Comparison of ENCODE assay signal across 20 cellular contexts in the genomic region with DNA sequence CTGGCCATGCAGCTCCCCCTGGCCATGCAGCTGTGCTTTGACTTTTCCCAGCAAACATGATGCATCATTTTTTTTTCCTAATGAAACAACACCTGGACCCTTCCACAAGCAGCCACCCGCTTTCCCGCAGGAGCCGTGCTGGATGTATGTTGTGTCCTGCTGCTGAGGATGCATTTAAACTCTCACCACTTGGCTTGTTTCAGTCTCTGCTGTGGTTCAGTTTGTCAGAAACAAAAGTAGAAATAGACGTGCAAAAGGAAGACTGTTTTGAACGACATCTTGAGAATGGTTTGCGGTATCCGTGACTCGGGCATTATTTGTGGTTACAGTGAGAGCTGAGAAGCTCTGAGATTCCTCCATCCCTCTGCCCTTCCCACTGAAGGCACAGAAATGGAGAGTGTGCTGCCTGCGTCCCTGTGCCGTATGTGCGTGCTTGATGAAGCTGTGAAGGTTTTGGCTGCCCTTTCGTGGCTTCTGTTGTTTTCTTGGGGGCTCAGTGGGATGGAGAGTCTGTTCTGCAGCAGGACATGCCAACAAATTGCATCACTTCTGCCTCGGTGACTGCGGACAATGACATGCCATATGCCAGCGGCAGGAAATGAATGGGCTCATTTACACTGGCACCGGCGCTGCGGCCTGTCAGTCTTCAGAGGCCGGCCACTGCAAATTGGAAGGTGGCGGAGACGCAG.
DNase-seq lines count a peak whose midpoint lies in the region; ATAC-seq and TF ChIP-seq lines count a peak whose summit lies in the region.
"Had no signal": no experiment of that assay in that cellular context is flagged by ENCODE, and none has a peak within 500 bp of the region (broad histone marks: within the 10 kb centered on the region; RNA-seq: fewer than 3 reads in every experiment).

No MANE protein-coding gene starts in this region.

- H3K79me2 ChIP-seq in osteoblast (ENCODE audit: insufficient read depth, low read length) = no peaks in the 10 kb centered on the region

- no peak overlapping the region for H3K4me3 ChIP-seq in osteoblast (ENCODE audit: insufficient read depth, low read length)
- H3K4me3 ChIP-seq: A549; BLaER1 treated with 17β-estradiol and CSF1 and Interleukin-3, amounts not matched to agents 10 nM and 100 nM; vagina had no signal

- no peaks in the 10 kb centered on the region for H3K4me1 Mint-ChIP-seq in T-helper 2 cell treated with Interferon-gamma antibody and Interleukin-4, amounts not matched to agents 5 μg/mL and 100 μg/mL, for 36 hours (ENCODE audit: low read depth)
- H3K4me1 Mint-ChIP-seq: activated CD4-positive, alpha-beta T cell treated with anti-CD3 and anti-CD28 coated beads, Interleukin-2, amount 10 ng/mL, durations not matched to agents 24 days and 14 days; natural killer cell had no signal

- H3K9me3 ChIP-seq in osteoblast (ENCODE audit: low read depth, low read length) = no peaks in the 10 kb centered on the region
- H3K9me3 ChIP-seq: A549, vagina had no signal

- no peak overlapping the region for H3K27ac Mint-ChIP-seq in T-helper 2 cell treated with Interferon-gamma antibody and Interleukin-4, amounts not matched to agents 5 μg/mL and 100 μg/mL, for 36 hours
- H3K27ac Mint-ChIP-seq: activated CD4-positive, alpha-beta T cell treated with anti-CD3 and anti-CD28 coated beads, Interleukin-2, amount 10 ng/mL, durations not matched to agents 24 days and 14 days; natural killer cell had no signal

- H3K36me3 ChIP-seq in osteoblast (ENCODE audit: insufficient read depth, low read length) = no peaks in the 10 kb centered on the region
- H3K36me3 ChIP-seq: BLaER1 treated with 17β-estradiol and CSF1 and Interleukin-3, amounts not matched to agents 10 nM and 100 nM; vagina had no signal

- no peaks in the 10 kb centered on the region for H3K36me3 Mint-ChIP-seq in T-helper 2 cell treated with Interferon-gamma antibody and Interleukin-4, amounts not matched to agents 5 μg/mL and 100 μg/mL, for 36 hours (ENCODE audit: low read depth)
- H3K36me3 Mint-ChIP-seq: natural killer cell had no signal

- H3K27me3 ChIP-seq in osteoblast (ENCODE audit: insufficient read depth, low read length) = no peaks in the 10 kb centered on the region
- H3K27me3 ChIP-seq: BLaER1 treated with 17β-estradiol and CSF1 and Interleukin-3, amounts not matched to agents 10 nM and 100 nM; vagina had no signal

- no peaks in the 10 kb centered on the region for H3K4me1 ChIP-seq in osteoblast (ENCODE audit: insufficient read depth, low read length)
- H3K4me1 ChIP-seq: A549; BLaER1 treated with 17β-estradiol and CSF1 and Interleukin-3, amounts not matched to agents 10 nM and 100 nM; vagina had no signal

- DNase-seq in NCI-H146 (lab: John Stamatoyannopoulos, UW) = peak; percentile 40
- no peak for DNase-seq in NCI-H146 treated with DMSO at 0.1 percent for 48 hours (lab: John Stamatoyannopoulos, UW; ENCODE audit: unreplicated experiment)
- peak in 36 of 58 donors; percentile 7 to 76 (median 37) for DNase-seq in anterior cingulate cortex (lab: John Stamatoyannopoulos, UW)
- peak in 38 of 42 donors; percentile 23 to 73 (median 44) for DNase-seq in head of caudate nucleus
- DNase-seq in substantia nigra (lab: John Stamatoyannopoulos, UW) = peak in 40 of 49 donors; percentile 9 to 75 (median 34)
- no peak for DNase-seq in T-helper 2 cell treated with Interferon-gamma antibody and Interleukin-4, amounts not matched to agents 5 μg/mL and 100 μg/mL, for 36 hours (ENCODE audit: low spot score)
- DNase-seq in osteoblast (ENCODE audit: insufficient read length, low spot score, missing footprints) = no peak
- DNase-seq: activated CD4-positive, alpha-beta T cell treated with anti-CD3 and anti-CD28 coated beads, Interleukin-2, amount 10 ng/mL, durations not matched to agents 24 days and 14 days; activated CD8-positive, alpha-beta memory T cell treated with anti-CD3 and anti-CD28 coated beads, Interleukin-2, amount 50 U/mL, for 48 hours; DMS53; Kasumi-1; mesendoderm; natural killer cell; NCI-H1105 treated with DMSO at 0.1 percent for 48 hours; stimulated activated CD4-positive, alpha-beta T cell treated with anti-CD3 and anti-CD28 coated beads, Interleukin-4, amount 100 ng/mL, for 4 hours had no signal

- no peaks in the 10 kb centered on the region for H3K27me3 Mint-ChIP-seq in T-helper 2 cell treated with Interferon-gamma antibody and Interleukin-4, amounts not matched to agents 5 μg/mL and 100 μg/mL, for 36 hours (ENCODE audit: low read depth)
- H3K27me3 Mint-ChIP-seq: activated CD4-positive, alpha-beta T cell treated with anti-CD3 and anti-CD28 coated beads, Interleukin-2, amount 10 ng/mL, durations not matched to agents 24 days and 14 days had no signal

- no peak overlapping the region for H2AFZ ChIP-seq in osteoblast (ENCODE audit: low read length)

- ATAC-seq in HG02623 (IDR thresholded peaks at IDR 0.05; ENCODE audit: unreplicated experiment) = no peak
- ATAC-seq: A549, natural killer cell, Right ventricle myocardium inferior had no signal

- no peak overlapping the region for H3K27ac ChIP-seq in substantia nigra (ENCODE audit: low read depth, low read length, poor library complexity, severe bottlenecking)
- no peak overlapping the region for H3K27ac ChIP-seq in osteoblast (ENCODE audit: low read depth, low read length)
- H3K27ac ChIP-seq: A549; BLaER1 treated with 17β-estradiol and CSF1 and Interleukin-3, amounts not matched to agents 10 nM and 100 nM; vagina had no signal

- peaks cover 17% of the 10 kb centered on the region for H3K9me3 Mint-ChIP-seq in T-helper 2 cell treated with Interferon-gamma antibody and Interleukin-4, amounts not matched to agents 5 μg/mL and 100 μg/mL, for 36 hours

- H3K4me2 ChIP-seq in osteoblast (ENCODE audit: insufficient read depth, low read length) = no peak overlapping the region
- H3K4me2 ChIP-seq: A549; BLaER1 treated with 17β-estradiol and CSF1 and Interleukin-3, amounts not matched to agents 10 nM and 100 nM had no signal

- H3K4me3 Mint-ChIP-seq in T-helper 2 cell treated with Interferon-gamma antibody and Interleukin-4, amounts not matched to agents 5 μg/mL and 100 μg/mL, for 36 hours = no peak overlapping the region
- H3K4me3 Mint-ChIP-seq: activated CD4-positive, alpha-beta T cell treated with anti-CD3 and anti-CD28 coated beads, Interleukin-2, amount 10 ng/mL, durations not matched to agents 24 days and 14 days; natural killer cell had no signal

- H4K20me1 ChIP-seq in osteoblast (ENCODE audit: insufficient read depth, low read length) = no peaks in the 10 kb centered on the region

- no peak for TF ChIP-seq CTCF in osteoblast (IDR thresholded peaks at IDR 0.05; ENCODE audit: extremely low read depth, low read depth, low read length)

- intact Hi-C loops in head of caudate nucleus (cut with DNase I) = no loop called here

Comparison
In these comparisons a context has a peak if more than half of its experiments do, and no peak if none do; other contexts are left out.
1. DNase-seq: peak in NCI-H146 (single experiment), anterior cingulate cortex (36 of 58), head of caudate nucleus (38 of 42) and substantia nigra (40 of 49); none in NCI-H146 treated with DMSO at 0.1 percent for 48 hours (single experiment), T-helper 2 cell treated with Interferon-gamma antibody and Interleukin-4, amounts not matched to agents 5 μg/mL and 100 μg/mL, for 36 hours (single experiment) and osteoblast (single experiment).